Comparison of ENCODE assay signal across 1 cellular context in genomic region chr4:88573995-88574394, GRCh38.
A peak's percentile ranks its signal among the peaks of the same experiment; 100 is the strongest.
TF ChIP-seq lines count a peak whose summit lies in the region.

No MANE protein-coding gene starts in this region.

TF ChIP-seq in WTC11, 78 proteins besides CTCF, POLR2A, EP300 and RAD21 (continued from another document):
- TF ChIP-seq HMGXB4 (CRISPR knock-in tag; IDR thresholded peaks at IDR 0.05) (no peak), CREM (CRISPR knock-in tag; IDR thresholded peaks at IDR 0.05) (no peak), TEAD4 (CRISPR knock-in tag; IDR thresholded peaks at IDR 0.05) (peak; percentile 48; the same call in 1 of the 2 replicates)
